ENCODE assay signal across 14 cellular contexts in the genomic region with DNA sequence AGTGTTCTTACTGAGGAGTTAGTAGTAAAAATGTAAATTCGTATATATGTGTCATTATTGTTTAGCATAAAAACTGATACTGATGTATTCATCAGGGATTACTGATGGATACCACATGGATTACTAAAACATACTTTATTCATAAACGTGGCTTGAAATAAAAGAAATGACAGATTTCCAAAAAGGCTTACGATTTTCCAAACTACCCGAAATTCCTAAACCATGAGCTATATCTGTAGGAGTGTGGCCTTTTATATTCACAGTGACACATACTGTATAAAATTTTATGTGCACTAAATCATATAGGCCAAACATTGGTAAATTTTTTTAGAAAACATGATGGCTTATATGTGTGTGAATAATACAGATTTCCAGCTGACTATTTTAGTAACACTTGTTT. TPM values are rescaled to one million over a fixed set of nuclear protein-coding genes. Genes with fewer than 3 reads are reported as not detected.
DNase-seq lines count a peak whose midpoint lies in the region; ATAC-seq, FAIRE-seq and TF ChIP-seq lines count a peak whose summit lies in the region.
"Had no signal": no experiment of that assay in that cellular context is flagged by ENCODE, and none has a peak within 500 bp of the region (broad histone marks: within the 10 kb centered on the region; RNA-seq: fewer than 3 reads in every experiment).

No MANE protein-coding gene starts in this region.

- FAIRE-seq in endothelial cell of umbilical vein (lab: Jason Lieb, UNC): no peak
- FAIRE-seq: A204.1 had no signal

- TF ChIP-seq CTCF in Panc1 (IDR thresholded peaks at IDR 0.05): no peak
- no peak for TF ChIP-seq CTCF in endothelial cell of umbilical vein (IDR thresholded peaks at IDR 0.05; ENCODE audit: extremely low read depth in 1 of 2, insufficient read depth in 1 of 2, low read depth in 1 of 2, low read length in 2 of 2)
- no peak for TF ChIP-seq CTCF in colonic mucosa (IDR thresholded peaks at IDR 0.05)

- H3K27ac ChIP-seq in Panc1 (ENCODE audit: low read length) (peak overlapping the region; percentile 100), endothelial cell of umbilical vein (ENCODE audit: insufficient read depth, low read depth, low read length) (no peak overlapping the region), colonic mucosa (no peak overlapping the region)
- H3K27ac ChIP-seq: testis had no signal

- peak overlapping the region; percentile 87 to 93; a peak in 3 of 4 replicates for H3K4me3 ChIP-seq in Panc1 (ENCODE audit: low read depth in 2 of 2, low read length in 2 of 2)
- peak overlapping the region in 1 of 3 experiments; percentile 99 for H3K4me3 ChIP-seq in endothelial cell of umbilical vein (replicated peaks in 1 of 3; ENCODE audit: insufficient read depth in 1 of 3, low read depth in 1 of 3, low read length in 3 of 3)
- H3K4me3 ChIP-seq in skeletal muscle cell (ENCODE audit: low read depth, low read length): peak overlapping the region; percentile 98
- H3K4me3 ChIP-seq in colonic mucosa: no peak overlapping the region
- H3K4me3 ChIP-seq: testis had no signal

- H4K20me1 ChIP-seq in endothelial cell of umbilical vein (replicated peaks; ENCODE audit: control insufficient read depth, extremely low read depth, insufficient read depth, low read length): peaks cover 36% of the 10 kb centered on the region

- BruUV-seq in Panc1 (replicated peaks; lab: Mats Ljungman, UMichigan) (no TSS peak), endothelial cell of umbilical vein (replicated peaks; lab: Mats Ljungman, UMichigan) (no TSS peak)

- H3K9me3 ChIP-seq in Panc1 (ENCODE audit: control insufficient read depth, insufficient read depth, low read depth, low read length): no peaks in the 10 kb centered on the region
- no peaks in the 10 kb centered on the region for H3K9me3 ChIP-seq in endothelial cell of umbilical vein (replicated peaks; ENCODE audit: control insufficient read depth, insufficient read depth, low read length)
- no peaks in the 10 kb centered on the region for H3K9me3 ChIP-seq in colonic mucosa
- H3K9me3 ChIP-seq: testis had no signal

- peaks cover 36% of the 10 kb centered on the region for H3K36me3 Mint-ChIP-seq in activated CD4-positive, alpha-beta T cell treated with anti-CD3 and anti-CD28 coated beads for 36 hours (ENCODE audit: low read depth)

- H3K27ac Mint-ChIP-seq in activated CD4-positive, alpha-beta T cell treated with anti-CD3 and anti-CD28 coated beads for 36 hours: no peak overlapping the region
- H3K27ac Mint-ChIP-seq: dendritic cell treated with granulocyte-macrophage colony-stimulating factor and Interleukin-4, amounts not matched to agents 40 ng/mL and 50 ng/mL, for 4 days had no signal

- H3K4me3 Mint-ChIP-seq in activated CD4-positive, alpha-beta T cell treated with anti-CD3 and anti-CD28 coated beads for 36 hours: peak overlapping the region; percentile 77
- H3K4me3 Mint-ChIP-seq: dendritic cell treated with granulocyte-macrophage colony-stimulating factor and Interleukin-4, amounts not matched to agents 40 ng/mL and 50 ng/mL, for 4 days had no signal

- in situ Hi-C loops in Panc1 (cut with HindIII; ENCODE audit: low pct_unique_long_range_greater_than_20kb, low sequenced_read_pairs): no loop called here

- H3K9me3 Mint-ChIP-seq in activated CD4-positive, alpha-beta T cell treated with anti-CD3 and anti-CD28 coated beads for 36 hours (ENCODE audit: low read depth): no peaks in the 10 kb centered on the region
- H3K9me3 Mint-ChIP-seq: dendritic cell treated with granulocyte-macrophage colony-stimulating factor and Interleukin-4, amounts not matched to agents 40 ng/mL and 50 ng/mL, for 4 days had no signal

- peak overlapping the region; percentile 99 for H3K4me2 ChIP-seq in endothelial cell of umbilical vein (ENCODE audit: insufficient read depth, low read length)

- peaks cover 100% of the 10 kb centered on the region for H3K79me2 ChIP-seq in endothelial cell of umbilical vein (ENCODE audit: control insufficient read depth, insufficient read depth, low read length)

- DNase-seq in activated CD4-positive, alpha-beta T cell treated with anti-CD3 and anti-CD28 coated beads for 36 hours: no peak
- DNase-seq in activated CD4-positive, alpha-beta T cell treated with anti-CD3 and anti-CD28 coated beads for 48 hours: no peak
- no peak for DNase-seq in Panc1 (ENCODE audit: low read depth, low spot score)
- DNase-seq in endothelial cell of umbilical vein (ENCODE audit: low read depth, low spot score): no peak
- no peak for DNase-seq in skeletal muscle cell (ENCODE audit: low read depth)
- DNase-seq in colonic mucosa: no peak
- DNase-seq in NCI-H82 treated with DMSO at 0.1 percent for 48 hours (lab: John Stamatoyannopoulos, UW; ENCODE audit: unreplicated experiment): no peak
- DNase-seq: activated CD4-positive, alpha-beta T cell treated with anti-CD3 and anti-CD28 coated beads, Interleukin-2, amount 50 U/mL, for 1 hour; H7; KG1; testis had no signal

- H3K36me3 ChIP-seq in Panc1 (ENCODE audit: control insufficient read depth, insufficient read depth, low read length) (peaks cover 56% of the 10 kb centered on the region; the same call in 1 of the 2 replicates), endothelial cell of umbilical vein (ENCODE audit: control insufficient read depth in 2 of 2, extremely low read depth in 1 of 2, insufficient read depth in 2 of 2, low read length in 2 of 2) (peaks cover 0 to 6% of the 10 kb centered on the region in 2 experiments), colonic mucosa (no peaks in the 10 kb centered on the region)

- H3K9ac ChIP-seq in endothelial cell of umbilical vein (replicated peaks; ENCODE audit: extremely low read depth, insufficient read depth, low read length) (no peak overlapping the region), colonic mucosa (ENCODE audit: low read depth in 2 of 2, low read length in 2 of 2) (no peak overlapping the region)

- H3K4me1 ChIP-seq in Panc1 (ENCODE audit: control insufficient read depth, insufficient read depth, low read length) (peaks cover 59% of the 10 kb centered on the region), endothelial cell of umbilical vein (ENCODE audit: control insufficient read depth, extremely low read depth, insufficient read depth, low read length) (peaks cover 55% of the 10 kb centered on the region), colonic mucosa (peaks cover 4% of the 10 kb centered on the region)

- intact Hi-C loops in activated CD4-positive, alpha-beta T cell treated with anti-CD3 and anti-CD28 coated beads for 36 hours (cut with DNase I, micrococcal nuclease): loop anchor here in 1 of 2 experiments (5.0 to 10.0 kb wide), 3 partner anchors 128 to 450 kb away; a partner anchor contains a TSS
- intact Hi-C loops in Panc1 (cut with micrococcal nuclease; ENCODE audit: unreplicated experiment) (loop anchor here (2.0 to 5.0 kb wide), 4 partner anchors 32 to 188 kb away; no protein-coding TSS in a partner anchor), endothelial cell of umbilical vein (cut with micrococcal nuclease) (loop anchor here (1.0 to 10.0 kb wide), 2 partner anchors 129 to 350 kb away; a partner anchor contains a TSS), colonic mucosa (cut with DNase I) (loop anchor here (5.0 kb wide), 1 partner anchor 82 kb away; no protein-coding TSS in a partner anchor)

- H3K4me1 Mint-ChIP-seq in activated CD4-positive, alpha-beta T cell treated with anti-CD3 and anti-CD28 coated beads for 36 hours: peaks cover 56% of the 10 kb centered on the region

- ATAC-seq in activated CD4-positive, alpha-beta T cell treated with anti-CD3 and anti-CD28 coated beads for 36 hours: no peak
- ATAC-seq in Panc1 (no peak), HG02885 (IDR thresholded peaks at IDR 0.05; ENCODE audit: poor library complexity, unreplicated experiment) (no peak)

- dilution Hi-C loops in endothelial cell of umbilical vein (cut with MboI; ENCODE audit: extremely low pct_ligation_motif_present, low sequenced_read_pairs): loop anchor here (25.0 kb wide), 1 partner anchor 178 kb away; no protein-coding TSS in a partner anchor

- no peaks in the 10 kb centered on the region for H3K27me3 Mint-ChIP-seq in activated CD4-positive, alpha-beta T cell treated with anti-CD3 and anti-CD28 coated beads for 36 hours
- H3K27me3 Mint-ChIP-seq: dendritic cell treated with granulocyte-macrophage colony-stimulating factor and Interleukin-4, amounts not matched to agents 40 ng/mL and 50 ng/mL, for 4 days had no signal

- no peaks in the 10 kb centered on the region for H3K27me3 ChIP-seq in Panc1 (ENCODE audit: control insufficient read depth, insufficient read depth, low read length)
- no peaks in the 10 kb centered on the region for H3K27me3 ChIP-seq in endothelial cell of umbilical vein (ENCODE audit: control insufficient read depth in 2 of 2, insufficient read depth in 2 of 2, low read length in 2 of 2)
- H3K27me3 ChIP-seq in colonic mucosa: no peaks in the 10 kb centered on the region
- H3K27me3 ChIP-seq: testis had no signal

- no peaks in the 10 kb centered on the region for H3K9me1 ChIP-seq in endothelial cell of umbilical vein (replicated peaks; ENCODE audit: control insufficient read depth, extremely low read depth, insufficient read depth, low read length)

- H2AFZ ChIP-seq in endothelial cell of umbilical vein (ENCODE audit: low read depth, low read length): no peak overlapping the region

- CTCF ChIA-PET in activated CD4-positive, alpha-beta T cell treated with anti-CD3 and anti-CD28 coated beads for 36 hours (lab: Charles Lee): interaction anchor here (0.6 to 2.5 kb wide), 3 partner anchors 8 to 191 kb away, joined by 3 to 10 read pairs (median 4); no protein-coding TSS in a partner anchor
- CTCF ChIA-PET in Panc1 (lab: Charles Lee) (no interaction called here), endothelial cell of umbilical vein (lab: Charles Lee) (interaction anchor here (0.8 to 10.0 kb wide), 13 partner anchors 11 to 188 kb away, joined by 3 to 219 read pairs (median 4); no protein-coding TSS in a partner anchor)

- no peak for TF ChIP-seq POLR2A in endothelial cell of umbilical vein (IDR thresholded peaks at IDR 0.05; ENCODE audit: low read depth, low read length)

- POLR2A ChIA-PET in activated CD4-positive, alpha-beta T cell treated with anti-CD3 and anti-CD28 coated beads for 36 hours (lab: Charles Lee): no interaction called here
- POLR2A ChIA-PET in Panc1 (lab: Charles Lee) (no interaction called here), endothelial cell of umbilical vein (lab: Charles Lee) (no interaction called here)

RNA-seq across cellular contexts. Expression of a gene that starts 6.9 kb away (rescaled TPM):
- 10 to 100 TPM; 12.0 to 20.2 TPM for total RNA-seq in activated CD4-positive, alpha-beta T cell treated with anti-CD3 and anti-CD28 coated beads for 36 hours
- 43.1 TPM for total RNA-seq in Panc1 (2021; ENCODE audit: unreplicated experiment)
- polyA plus RNA-seq in Panc1 (2012; ENCODE audit: insufficient read length): 16.4 TPM
- total RNA-seq in endothelial cell of umbilical vein: 43.9 and 50.9 TPM in 2 replicates
- polyA plus RNA-seq in endothelial cell of umbilical vein: 5.9 and 7.6 TPM in 2 replicates
- polyA plus RNA-seq in endothelial cell of umbilical vein (2011; cell fraction: cytosol; rRNA removed): 11.3 and 11.7 TPM in 2 replicates
- 45.7 and 53.1 TPM in 2 replicates for polyA plus RNA-seq in endothelial cell of umbilical vein (2011; cell fraction: nucleus; rRNA removed)
- polyA plus RNA-seq in endothelial cell of umbilical vein (2012): 22.3 and 30.9 TPM in 2 replicates
- polyA minus RNA-seq in endothelial cell of umbilical vein: 23.5 and 31.4 TPM in 2 replicates
- 22.4 TPM for polyA minus RNA-seq in endothelial cell of umbilical vein (2011; cell fraction: cytosol; rRNA and poly(A)+ RNA removed)
- polyA minus RNA-seq in endothelial cell of umbilical vein (2011; cell fraction: nucleus; rRNA and poly(A)+ RNA removed): 135 and 141 TPM in 2 replicates
- 10 to 100 TPM; 16.7 to 31.7 TPM for total RNA-seq in colonic mucosa
